ENCODE assay signal across 2 cellular contexts in genomic region chr3:22209578-22209977, GRCh38.
TF ChIP-seq lines count a peak whose summit lies in the region.

No MANE protein-coding gene starts in this region.

TF ChIP-seq in HepG2, 621 proteins besides CTCF, POLR2A, EP300 and RAD21 (continued from another document):
- TF ChIP-seq, protein P1, sequence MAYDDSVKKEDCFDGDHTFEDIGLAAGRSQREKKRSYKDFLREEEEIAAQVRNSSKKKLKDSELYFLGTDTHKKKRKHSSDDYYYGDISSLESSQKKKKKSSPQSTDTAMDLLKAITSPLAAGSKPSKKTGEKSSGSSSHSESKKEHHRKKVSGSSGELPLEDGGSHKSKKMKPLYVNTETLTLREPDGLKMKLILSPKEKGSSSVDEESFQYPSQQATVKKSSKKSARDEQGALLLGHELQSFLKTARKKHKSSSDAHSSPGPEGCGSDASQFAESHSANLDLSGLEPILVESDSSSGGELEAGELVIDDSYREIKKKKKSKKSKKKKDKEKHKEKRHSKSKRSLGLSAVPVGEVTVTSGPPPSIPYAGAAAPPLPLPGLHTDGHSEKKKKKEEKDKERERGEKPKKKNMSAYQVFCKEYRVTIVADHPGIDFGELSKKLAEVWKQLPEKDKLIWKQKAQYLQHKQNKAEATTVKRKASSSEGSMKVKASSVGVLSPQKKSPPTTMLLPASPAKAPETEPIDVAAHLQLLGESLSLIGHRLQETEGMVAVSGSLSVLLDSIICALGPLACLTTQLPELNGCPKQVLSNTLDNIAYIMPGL (CRISPR knock-in tag; IDR thresholded peaks at IDR 0.05; ENCODE audit: borderline replicate concordance in 1 of 2, low read depth in 1 of 2), result no peak
- TF ChIP-seq MAFF (IDR thresholded peaks at IDR 0.05; ENCODE audit: low read depth, low read length) (peak; percentile 66), MAFK (conservative IDR thresholded peaks at IDR 0.05 in 1 of 2, IDR thresholded peaks at IDR 0.05 in 1 of 2; ENCODE audit: low read length in 2 of 2) (peak in 1 of 2 experiments; percentile 70; a peak in 2 of 4 replicates)

TF ChIP-seq in K562, 482 proteins besides CTCF, POLR2A, EP300 and RAD21:
- no peak for TF ChIP-seq CUX1 (CRISPR knock-in tag; IDR thresholded peaks at IDR 0.05)
- TF ChIP-seq L3MBTL2 (IDR thresholded peaks at IDR 0.05), result no peak
- TF ChIP-seq PHB (CRISPR knock-in tag; IDR thresholded peaks at IDR 0.05), result no peak
- TF ChIP-seq RNF219 (CRISPR knock-in tag; IDR thresholded peaks at IDR 0.05), result no peak
- TF ChIP-seq ZNF316 (IDR thresholded peaks at IDR 0.05), result peak; percentile 42; the same call in 1 of the 2 replicates
- TF ChIP-seq, protein P2, sequence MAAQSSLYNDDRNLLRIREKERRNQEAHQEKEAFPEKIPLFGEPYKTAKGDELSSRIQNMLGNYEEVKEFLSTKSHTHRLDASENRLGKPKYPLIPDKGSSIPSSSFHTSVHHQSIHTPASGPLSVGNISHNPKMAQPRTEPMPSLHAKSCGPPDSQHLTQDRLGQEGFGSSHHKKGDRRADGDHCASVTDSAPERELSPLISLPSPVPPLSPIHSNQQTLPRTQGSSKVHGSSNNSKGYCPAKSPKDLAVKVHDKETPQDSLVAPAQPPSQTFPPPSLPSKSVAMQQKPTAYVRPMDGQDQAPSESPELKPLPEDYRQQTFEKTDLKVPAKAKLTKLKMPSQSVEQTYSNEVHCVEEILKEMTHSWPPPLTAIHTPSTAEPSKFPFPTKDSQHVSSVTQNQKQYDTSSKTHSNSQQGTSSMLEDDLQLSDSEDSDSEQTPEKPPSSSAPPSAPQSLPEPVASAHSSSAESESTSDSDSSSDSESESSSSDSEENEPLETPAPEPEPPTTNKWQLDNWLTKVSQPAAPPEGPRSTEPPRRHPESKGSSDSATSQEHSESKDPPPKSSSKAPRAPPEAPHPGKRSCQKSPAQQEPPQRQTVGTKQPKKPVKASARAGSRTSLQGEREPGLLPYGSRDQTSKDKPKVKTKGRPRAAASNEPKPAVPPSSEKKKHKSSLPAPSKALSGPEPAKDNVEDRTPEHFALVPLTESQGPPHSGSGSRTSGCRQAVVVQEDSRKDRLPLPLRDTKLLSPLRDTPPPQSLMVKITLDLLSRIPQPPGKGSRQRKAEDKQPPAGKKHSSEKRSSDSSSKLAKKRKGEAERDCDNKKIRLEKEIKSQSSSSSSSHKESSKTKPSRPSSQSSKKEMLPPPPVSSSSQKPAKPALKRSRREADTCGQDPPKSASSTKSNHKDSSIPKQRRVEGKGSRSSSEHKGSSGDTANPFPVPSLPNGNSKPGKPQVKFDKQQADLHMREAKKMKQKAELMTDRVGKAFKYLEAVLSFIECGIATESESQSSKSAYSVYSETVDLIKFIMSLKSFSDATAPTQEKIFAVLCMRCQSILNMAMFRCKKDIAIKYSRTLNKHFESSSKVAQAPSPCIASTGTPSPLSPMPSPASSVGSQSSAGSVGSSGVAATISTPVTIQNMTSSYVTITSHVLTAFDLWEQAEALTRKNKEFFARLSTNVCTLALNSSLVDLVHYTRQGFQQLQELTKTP (IDR thresholded peaks at IDR 0.05; ENCODE audit: low read depth in 1 of 2, partially characterized antibody in 2 of 2), result no peak
- no peak for TF ChIP-seq HMG20A (CRISPR knock-in tag; conservative IDR thresholded peaks at IDR 0.05)
